ENCODE assay signal across 33 cellular contexts in the genomic region with DNA sequence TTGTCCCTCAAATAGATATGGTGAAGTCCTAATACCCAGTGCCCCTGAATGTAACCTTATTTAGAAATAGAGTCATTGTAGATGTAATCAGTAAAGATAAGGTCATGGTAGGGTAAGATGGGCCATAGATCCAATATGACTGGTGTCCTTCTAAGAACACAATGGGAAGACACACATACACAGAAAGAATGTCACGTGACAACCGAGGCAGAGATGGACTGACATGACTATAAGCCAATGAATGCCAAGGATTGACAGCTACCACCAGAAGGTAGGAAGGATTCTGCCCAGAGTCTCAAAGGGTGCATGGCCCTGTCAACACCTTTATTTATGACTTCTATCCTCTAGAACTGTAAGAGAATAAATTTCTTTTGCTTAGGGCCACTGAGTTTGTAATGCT.
"Had no signal": no experiment of that assay in that cellular context is flagged by ENCODE, and none has a peak within 500 bp of the region (broad histone marks: within the 10 kb centered on the region; RNA-seq: fewer than 3 reads in every experiment).

No MANE protein-coding gene starts in this region.

- ATAC-seq: activated naive CD4-positive, alpha-beta T cell treated with anti-CD3 and anti-CD28 coated beads, Interleukin-2, amount 50 U/mL, for 72 hours; activated naive CD8-positive, alpha-beta T cell treated with anti-CD3 and anti-CD28 coated beads, Interleukin-2, amount 50 U/mL, for 24 hours; activated T-cell treated with anti-CD3 and anti-CD28 coated beads, Interleukin-2, amount 50 U/mL, for 4 hours; activated T-cell treated with anti-CD3 and anti-CD28 coated beads, Interleukin-2, amount 50 U/mL, for 72 hours; activated T-helper 17 cell treated with anti-CD3 and anti-CD28 coated beads, Interleukin-2, amount 50 U/mL, for 72 hours; body of pancreas had no signal

- H3K27ac ChIP-seq: adrenal gland, ascending aorta, body of pancreas, brain microvascular endothelial cell, breast epithelium, cardiac muscle cell had no signal

- H3K4me1 ChIP-seq: adrenal gland, ascending aorta, body of pancreas, breast epithelium had no signal

- H3K36me3 ChIP-seq: adrenal gland, ascending aorta, brain microvascular endothelial cell, breast epithelium, cardiac muscle cell had no signal

- H3K27me3 ChIP-seq: adrenal gland, ascending aorta, body of pancreas, brain microvascular endothelial cell, breast epithelium, cardiac muscle cell had no signal

- H3K4me3 ChIP-seq: adrenal gland, ascending aorta, body of pancreas, breast epithelium, cardiac muscle cell had no signal

- H3K9me3 ChIP-seq: adrenal gland, ascending aorta, body of pancreas, breast epithelium had no signal

- DNase-seq: activated effector memory CD4-positive, alpha-beta T cell treated with anti-CD3 and anti-CD28 coated beads, Interleukin-2, amount 50 U/mL, for 16 hours; activated effector memory CD4-positive, alpha-beta T cell treated with Interleukin-2 at 50 U/mL for 16 hours; activated gamma-delta T cell; activated gamma-delta T cell treated with Interleukin-2 at 50 U/mL for 16 hours; activated naive CD4-positive, alpha-beta T cell; activated naive CD4-positive, alpha-beta T cell treated with anti-CD3 and anti-CD28 coated beads for 36 hours; activated naive CD4-positive, alpha-beta T cell treated with anti-CD3 and anti-CD28 coated beads, Interleukin-2, amount 10 ng/mL, durations not matched to agents 7 days and 5 days; activated naive CD4-positive, alpha-beta T cell treated with anti-CD3 and anti-CD28 coated beads, Interleukin-2, amount 50 U/mL, for 16 hours; activated naive CD4-positive, alpha-beta T cell treated with Interleukin-2 at 50 U/mL for 16 hours; activated naive CD8-positive, alpha-beta T cell treated with anti-CD3 and anti-CD28 coated beads for 36 hours; activated naive CD8-positive, alpha-beta T cell treated with anti-CD3 and anti-CD28 coated beads, Interleukin-2, amount 10 ng/mL, durations not matched to agents 7 days and 5 days; activated naive CD8-positive, alpha-beta T cell treated with anti-CD3 and anti-CD28 coated beads, Interleukin-2, amount 50 U/mL, for 24 hours; activated T-cell treated with anti-CD3 and anti-CD28 coated beads, Interleukin-2, amount 50 U/mL, for 24 hours; activated T-cell treated with anti-CD3 and anti-CD28 coated beads, Interleukin-2, amount 50 U/mL, for 4 hours; activated T-cell treated with anti-CD3 and anti-CD28 coated beads, Interleukin-2, amount 50 U/mL, for 48 hours; activated T-cell treated with anti-CD3 and anti-CD28 coated beads, Interleukin-2, amount 50 U/mL, for 72 hours; adrenal gland; amniotic stem cell; amygdala; anterior cingulate cortex; aorta; body of pancreas; brain microvascular endothelial cell; caudate nucleus; central memory CD4-positive, alpha-beta T cell; cerebellar nuclear complex had no signal

- FAIRE-seq: astrocyte, bronchial epithelial cell had no signal
